Comparison of ENCODE assay signal across 22 cellular contexts in genomic region chr15:36798789-36799188, GRCh38.
"Had no signal": no experiment of that assay in that cellular context is flagged by ENCODE, and none has a peak within 500 bp of the region (broad histone marks: within the 10 kb centered on the region; RNA-seq: fewer than 3 reads in every experiment).

No MANE protein-coding gene starts in this region.

- H3K4me1 Mint-ChIP-seq: activated naive CD4-positive, alpha-beta T cell treated with anti-CD3 and anti-CD28 coated beads, Interleukin-2, amount 10 ng/mL, durations not matched to agents 7 days and 5 days; activated T-helper 17 cell treated with anti-CD3 and anti-CD28 coated beads, Interleukin-2, amount 50 U/mL, for 72 hours; natural killer cell had no signal

- H3K4me1 ChIP-seq: tibial nerve, uterus had no signal

- H3K27ac Mint-ChIP-seq: activated naive CD4-positive, alpha-beta T cell treated with anti-CD3 and anti-CD28 coated beads, Interleukin-2, amount 10 ng/mL, durations not matched to agents 7 days and 5 days; activated T-helper 17 cell treated with anti-CD3 and anti-CD28 coated beads, Interleukin-2, amount 50 U/mL, for 72 hours; natural killer cell had no signal

- H3K9me3 Mint-ChIP-seq: activated naive CD4-positive, alpha-beta T cell treated with anti-CD3 and anti-CD28 coated beads, Interleukin-2, amount 10 ng/mL, durations not matched to agents 7 days and 5 days; activated T-helper 17 cell treated with anti-CD3 and anti-CD28 coated beads, Interleukin-2, amount 50 U/mL, for 72 hours had no signal

- H3K27ac ChIP-seq: cardiac muscle cell, hepatocyte, neutrophil, tibial nerve, uterus had no signal

- H3K36me3 Mint-ChIP-seq: activated naive CD4-positive, alpha-beta T cell treated with anti-CD3 and anti-CD28 coated beads, Interleukin-2, amount 10 ng/mL, durations not matched to agents 7 days and 5 days had no signal

- H3K27me3 ChIP-seq: cardiac muscle cell, hepatocyte, neutrophil, tibial nerve, uterus had no signal

- H3K4me3 ChIP-seq: cardiac muscle cell, hepatocyte, mucosa of descending colon, tibial nerve, uterus had no signal

- H3K36me3 ChIP-seq: cardiac muscle cell, neutrophil, uterus had no signal

- ATAC-seq: activated CD4-positive, CD25-positive, alpha-beta regulatory T cell treated with anti-CD3 and anti-CD28 coated beads, Interleukin-2, amount 50 U/mL, for 24 hours; activated T-helper 17 cell treated with anti-CD3 and anti-CD28 coated beads, Interleukin-2, amount 50 U/mL, for 72 hours; left lobe of liver; mucosa of descending colon; natural killer cell had no signal

- H3K9me3 ChIP-seq: mucosa of descending colon, neutrophil, tibial nerve, uterus had no signal

- H3K4me3 Mint-ChIP-seq: activated naive CD4-positive, alpha-beta T cell treated with anti-CD3 and anti-CD28 coated beads, Interleukin-2, amount 10 ng/mL, durations not matched to agents 7 days and 5 days; activated T-helper 17 cell treated with anti-CD3 and anti-CD28 coated beads, Interleukin-2, amount 50 U/mL, for 72 hours; natural killer cell had no signal

- H3K27me3 Mint-ChIP-seq: activated naive CD4-positive, alpha-beta T cell treated with anti-CD3 and anti-CD28 coated beads, Interleukin-2, amount 10 ng/mL, durations not matched to agents 7 days and 5 days; activated T-helper 17 cell treated with anti-CD3 and anti-CD28 coated beads, Interleukin-2, amount 50 U/mL, for 72 hours had no signal

- DNase-seq: activated CD4-positive, alpha-beta T cell treated with anti-CD3 and anti-CD28 coated beads, Interleukin-2, amount 50 U/mL, for 1 hour; activated naive CD4-positive, alpha-beta T cell treated with anti-CD3 and anti-CD28 coated beads, Interleukin-2, amount 10 ng/mL, durations not matched to agents 7 days and 5 days; islet precursor cell; mammary epithelial cell; mucosa of descending colon; natural killer cell; posterior cingulate gyrus; retina; small intestine; stimulated activated CD4-positive, alpha-beta T cell treated with anti-CD3 and anti-CD28 coated beads, Interleukin-4, amount 100 ng/mL, for 4 hours; stimulated activated CD8-positive, alpha-beta memory T cell treated with anti-CD3 and anti-CD28 coated beads, Interleukin-4, amount 100 ng/mL, for 48 hours; stimulated activated naive CD4-positive, alpha-beta T cell treated with Interleukin-2 at 50 U/mL for 16 hours; substantia nigra; T1000; uterus had no signal
